1 cellular context compared by ENCODE assay signal in the genomic region with DNA sequence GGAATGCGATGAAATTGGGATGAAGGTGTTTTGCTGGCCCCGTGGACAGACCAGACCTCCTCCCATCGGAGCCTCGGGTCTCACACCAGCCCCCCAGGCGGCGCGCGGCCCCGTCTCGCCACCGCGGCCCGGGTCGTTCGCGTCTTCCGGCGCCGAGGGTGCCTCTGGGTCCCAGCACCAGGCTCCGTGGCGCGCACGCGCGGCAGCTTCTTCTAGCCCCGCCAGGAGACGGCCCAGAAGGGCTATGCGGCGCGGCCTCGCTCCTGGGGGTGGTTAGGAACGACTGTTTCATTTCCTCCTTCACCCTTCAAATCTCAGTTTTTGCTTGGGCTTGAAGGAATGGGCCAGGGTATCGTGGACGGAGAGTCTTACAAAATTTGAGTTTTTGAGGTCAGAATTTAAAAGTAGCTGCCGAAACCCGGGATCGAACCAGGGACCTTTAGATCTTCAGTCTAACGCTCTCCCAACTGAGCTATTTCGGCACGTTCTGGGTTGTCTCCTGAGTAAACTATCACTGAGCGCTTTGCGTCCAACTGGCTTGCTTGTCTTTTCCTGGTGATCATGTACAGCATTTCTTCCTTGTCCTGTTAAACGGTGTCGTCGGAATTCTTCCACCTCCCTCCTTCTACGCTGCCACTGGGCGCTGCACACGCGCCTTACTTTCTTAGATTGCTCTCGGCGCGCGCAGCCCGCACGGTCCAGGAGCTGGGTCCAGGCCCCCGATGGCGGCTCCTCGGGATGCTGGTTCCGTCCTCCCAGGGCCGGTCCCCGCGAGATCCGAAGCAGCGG.
TF ChIP-seq lines count a peak whose summit lies in the region.

No MANE protein-coding gene starts in this region.

TF ChIP-seq in HepG2, 621 proteins besides CTCF, POLR2A, EP300 and RAD21 (continued from another document and continues in another):
- TF ChIP-seq CCAR2 (optimal IDR thresholded peaks at IDR 0.05; ENCODE audit: low read depth, low read length), result no peak
- TF ChIP-seq ZNF260 (CRISPR knock-in tag; IDR thresholded peaks at IDR 0.05; ENCODE audit: borderline replicate concordance, low read depth), result no peak
- TF ChIP-seq ZNF629 (CRISPR knock-in tag; conservative IDR thresholded peaks at IDR 0.05), result peak; percentile 57
- peak; percentile 83 for TF ChIP-seq ZNF552 (CRISPR knock-in tag; IDR thresholded peaks at IDR 0.05; ENCODE audit: borderline replicate concordance)
- TF ChIP-seq ZNF484 (CRISPR knock-in tag; IDR thresholded peaks at IDR 0.05; ENCODE audit: borderline replicate concordance, low read depth), result no peak
- peak; percentile 55 for TF ChIP-seq REPIN1 (CRISPR knock-in tag; IDR thresholded peaks at IDR 0.05; ENCODE audit: borderline replicate concordance, low read depth)
- TF ChIP-seq GFI1 (CRISPR knock-in tag; IDR thresholded peaks at IDR 0.05; ENCODE audit: borderline replicate concordance), result peak; percentile 93
- TF ChIP-seq ZNF558 (CRISPR knock-in tag; IDR thresholded peaks at IDR 0.05; ENCODE audit: borderline replicate concordance), result peak; percentile 55; the same call in 1 of the 2 replicates
- TF ChIP-seq HES4 (CRISPR knock-in tag; IDR thresholded peaks at IDR 0.05; ENCODE audit: borderline replicate concordance), result 0 out of 2 replicates have a peak, but pooled peaks have one; percentile 18
- 0 out of 2 replicates have a peak, but pooled peaks have one; percentile 11 for TF ChIP-seq HMG20B (CRISPR knock-in tag; conservative IDR thresholded peaks at IDR 0.05)
- TF ChIP-seq ZNF34 (CRISPR knock-in tag; IDR thresholded peaks at IDR 0.05; ENCODE audit: borderline replicate concordance), result no peak
- TF ChIP-seq JDP2 (CRISPR knock-in tag; IDR thresholded peaks at IDR 0.05; ENCODE audit: borderline replicate concordance), result no peak
- no peak for TF ChIP-seq ZNF33B (CRISPR knock-in tag; IDR thresholded peaks at IDR 0.05)
- no peak for TF ChIP-seq SMC3 (IDR thresholded peaks at IDR 0.05; ENCODE audit: low read length)
- TF ChIP-seq, protein P1, sequence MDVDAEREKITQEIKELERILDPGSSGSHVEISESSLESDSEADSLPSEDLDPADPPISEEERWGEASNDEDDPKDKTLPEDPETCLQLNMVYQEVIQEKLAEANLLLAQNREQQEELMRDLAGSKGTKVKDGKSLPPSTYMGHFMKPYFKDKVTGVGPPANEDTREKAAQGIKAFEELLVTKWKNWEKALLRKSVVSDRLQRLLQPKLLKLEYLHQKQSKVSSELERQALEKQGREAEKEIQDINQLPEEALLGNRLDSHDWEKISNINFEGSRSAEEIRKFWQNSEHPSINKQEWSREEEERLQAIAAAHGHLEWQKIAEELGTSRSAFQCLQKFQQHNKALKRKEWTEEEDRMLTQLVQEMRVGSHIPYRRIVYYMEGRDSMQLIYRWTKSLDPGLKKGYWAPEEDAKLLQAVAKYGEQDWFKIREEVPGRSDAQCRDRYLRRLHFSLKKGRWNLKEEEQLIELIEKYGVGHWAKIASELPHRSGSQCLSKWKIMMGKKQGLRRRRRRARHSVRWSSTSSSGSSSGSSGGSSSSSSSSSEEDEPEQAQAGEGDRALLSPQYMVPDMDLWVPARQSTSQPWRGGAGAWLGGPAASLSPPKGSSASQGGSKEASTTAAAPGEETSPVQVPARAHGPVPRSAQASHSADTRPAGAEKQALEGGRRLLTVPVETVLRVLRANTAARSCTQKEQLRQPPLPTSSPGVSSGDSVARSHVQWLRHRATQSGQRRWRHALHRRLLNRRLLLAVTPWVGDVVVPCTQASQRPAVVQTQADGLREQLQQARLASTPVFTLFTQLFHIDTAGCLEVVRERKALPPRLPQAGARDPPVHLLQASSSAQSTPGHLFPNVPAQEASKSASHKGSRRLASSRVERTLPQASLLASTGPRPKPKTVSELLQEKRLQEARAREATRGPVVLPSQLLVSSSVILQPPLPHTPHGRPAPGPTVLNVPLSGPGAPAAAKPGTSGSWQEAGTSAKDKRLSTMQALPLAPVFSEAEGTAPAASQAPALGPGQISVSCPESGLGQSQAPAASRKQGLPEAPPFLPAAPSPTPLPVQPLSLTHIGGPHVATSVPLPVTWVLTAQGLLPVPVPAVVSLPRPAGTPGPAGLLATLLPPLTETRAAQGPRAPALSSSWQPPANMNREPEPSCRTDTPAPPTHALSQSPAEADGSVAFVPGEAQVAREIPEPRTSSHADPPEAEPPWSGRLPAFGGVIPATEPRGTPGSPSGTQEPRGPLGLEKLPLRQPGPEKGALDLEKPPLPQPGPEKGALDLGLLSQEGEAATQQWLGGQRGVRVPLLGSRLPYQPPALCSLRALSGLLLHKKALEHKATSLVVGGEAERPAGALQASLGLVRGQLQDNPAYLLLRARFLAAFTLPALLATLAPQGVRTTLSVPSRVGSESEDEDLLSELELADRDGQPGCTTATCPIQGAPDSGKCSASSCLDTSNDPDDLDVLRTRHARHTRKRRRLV (CRISPR knock-in tag; IDR thresholded peaks at IDR 0.05), result peak; percentile 21; the same call in 1 of the 2 replicates
- no peak; the same call in 1 of the 2 replicates for TF ChIP-seq HNF4G (IDR thresholded peaks at IDR 0.05; ENCODE audit: borderline replicate concordance, low read depth, low read length)
- TF ChIP-seq HNF4G (CRISPR knock-in tag; IDR thresholded peaks at IDR 0.05; ENCODE audit: borderline replicate concordance, low read depth), result 0 out of 2 replicates have a peak, but pooled peaks have one; percentile 34
- no peak for TF ChIP-seq FOXP1 (IDR thresholded peaks at IDR 0.05)
- no peak for TF ChIP-seq FOXP1 (CRISPR knock-in tag; IDR thresholded peaks at IDR 0.05)
- no peak for TF ChIP-seq FOXA1 (IDR thresholded peaks at IDR 0.05)
- TF ChIP-seq FOXA1 (CRISPR knock-in tag; IDR thresholded peaks at IDR 0.05), result no peak
- TF ChIP-seq ZNF431 (CRISPR knock-in tag; IDR thresholded peaks at IDR 0.05; ENCODE audit: borderline replicate concordance, low read depth), result no peak
- no peak for TF ChIP-seq ZKSCAN1 (IDR thresholded peaks at IDR 0.05; ENCODE audit: low read length)
- peak; percentile 59; the same call in 1 of the 2 replicates for TF ChIP-seq GATAD2A (CRISPR knock-in tag; IDR thresholded peaks at IDR 0.05)
- no peak; the same call in 1 of the 2 replicates for TF ChIP-seq MTF2 (CRISPR knock-in tag; IDR thresholded peaks at IDR 0.05; ENCODE audit: borderline replicate concordance)
- no peak for TF ChIP-seq NPAS2 (CRISPR knock-in tag; IDR thresholded peaks at IDR 0.05; ENCODE audit: borderline replicate concordance)
- 0 out of 2 replicates have a peak, but pooled peaks have one; percentile 37 for TF ChIP-seq RFXAP (CRISPR knock-in tag; IDR thresholded peaks at IDR 0.05; ENCODE audit: borderline replicate concordance)
- TF ChIP-seq HNRNPLL (IDR thresholded peaks at IDR 0.05; ENCODE audit: low read depth, low read length, poor library complexity, severe bottlenecking), result peak; percentile 59
- TF ChIP-seq TBL1XR1 (IDR thresholded peaks at IDR 0.05; ENCODE audit: borderline replicate concordance, low read length, partially characterized antibody), result no peak
- no peak for TF ChIP-seq MNT (IDR thresholded peaks at IDR 0.05)
- no peak for TF ChIP-seq ETV6 (CRISPR knock-in tag; conservative IDR thresholded peaks at IDR 0.05)
- no peak for TF ChIP-seq KDM4B (CRISPR knock-in tag; IDR thresholded peaks at IDR 0.05)
- TF ChIP-seq NFAT5 (CRISPR knock-in tag; IDR thresholded peaks at IDR 0.05), result no peak
- TF ChIP-seq ZBTB34 (CRISPR knock-in tag; IDR thresholded peaks at IDR 0.05), result peak; percentile 18; the same call in 1 of the 2 replicates
- TF ChIP-seq LCORL (IDR thresholded peaks at IDR 0.05), result no peak
- TF ChIP-seq LCORL (CRISPR knock-in tag; IDR thresholded peaks at IDR 0.05), result no peak; the same call in 1 of the 2 replicates
- TF ChIP-seq ZNF766 (CRISPR knock-in tag; IDR thresholded peaks at IDR 0.05; ENCODE audit: borderline replicate concordance), result no peak
- TF ChIP-seq, protein P2, sequence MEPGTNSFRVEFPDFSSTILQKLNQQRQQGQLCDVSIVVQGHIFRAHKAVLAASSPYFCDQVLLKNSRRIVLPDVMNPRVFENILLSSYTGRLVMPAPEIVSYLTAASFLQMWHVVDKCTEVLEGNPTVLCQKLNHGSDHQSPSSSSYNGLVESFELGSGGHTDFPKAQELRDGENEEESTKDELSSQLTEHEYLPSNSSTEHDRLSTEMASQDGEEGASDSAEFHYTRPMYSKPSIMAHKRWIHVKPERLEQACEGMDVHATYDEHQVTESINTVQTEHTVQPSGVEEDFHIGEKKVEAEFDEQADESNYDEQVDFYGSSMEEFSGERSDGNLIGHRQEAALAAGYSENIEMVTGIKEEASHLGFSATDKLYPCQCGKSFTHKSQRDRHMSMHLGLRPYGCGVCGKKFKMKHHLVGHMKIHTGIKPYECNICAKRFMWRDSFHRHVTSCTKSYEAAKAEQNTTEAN (CRISPR knock-in tag; conservative IDR thresholded peaks at IDR 0.05), result no peak
- TF ChIP-seq ZNF354B (CRISPR knock-in tag; IDR thresholded peaks at IDR 0.05), result peak; percentile 92; the same call in 1 of the 2 replicates
- no peak; the same call in 1 of the 2 replicates for TF ChIP-seq ARID4A (CRISPR knock-in tag; IDR thresholded peaks at IDR 0.05; ENCODE audit: borderline replicate concordance)
